Comparison of ENCODE assay signal across 12 cellular contexts in the genomic region with DNA sequence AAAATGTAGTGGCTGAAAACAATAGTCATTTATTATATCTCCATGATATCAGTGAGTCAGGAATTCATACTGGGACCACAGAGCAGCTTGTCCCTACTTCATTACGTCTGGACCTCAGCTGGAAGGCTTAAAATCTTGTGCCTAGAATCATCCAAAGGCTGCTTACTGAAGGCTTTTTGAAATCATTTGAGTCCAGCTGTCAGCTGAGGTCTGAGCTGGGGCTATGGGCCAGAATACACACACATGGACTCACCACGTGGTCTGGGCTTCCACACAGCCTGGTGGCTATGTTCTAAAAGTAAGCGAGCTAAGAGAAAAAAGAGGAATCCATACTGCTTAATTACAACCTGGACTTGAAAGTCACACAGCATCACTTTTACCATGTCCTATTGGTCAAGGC.
DNase-seq lines count a peak whose midpoint lies in the region; ATAC-seq, FAIRE-seq and TF ChIP-seq lines count a peak whose summit lies in the region.
"Had no signal": no experiment of that assay in that cellular context is flagged by ENCODE, and none has a peak within 500 bp of the region (broad histone marks: within the 10 kb centered on the region; RNA-seq: fewer than 3 reads in every experiment).

No MANE protein-coding gene starts in this region.

- peaks cover 10% of the 10 kb centered on the region for H3K4me1 Mint-ChIP-seq in chondrocyte (ENCODE audit: low read depth)
- no peaks in the 10 kb centered on the region for H3K4me1 Mint-ChIP-seq in natural killer cell treated with Interleukin-12 subunit alpha and Interleukin-12 subunit beta and Interleukin-15 and Interleukin-18, amount 100 ng/mL, for 72 hours (ENCODE audit: low read depth in 2 of 2)
- no peaks in the 10 kb centered on the region for H3K4me1 Mint-ChIP-seq in natural killer cell
- H3K4me1 Mint-ChIP-seq: activated B cell treated with CpG ODN at 0.5 μM for 24 hours had no signal

- peak; percentile 34 for DNase-seq in NCI-H69 (lab: John Stamatoyannopoulos, UW)
- DNase-seq in chondrocyte (ENCODE audit: low spot score), result no peak
- DNase-seq in iris pigment epithelial cell (ENCODE audit: low read depth), result peak; percentile 82
- peak; percentile 69 for DNase-seq in testis
- no peak for DNase-seq in GM19239 (ENCODE audit: insufficient read length, low spot score)
- no peak for DNase-seq in natural killer cell treated with Interleukin-12 subunit alpha and Interleukin-12 subunit beta and Interleukin-15 and Interleukin-18, amount 100 ng/mL, for 72 hours (ENCODE audit: low spot score)
- DNase-seq in natural killer cell, result no peak
- DNase-seq: activated B cell treated with CpG ODN at 0.5 μM for 24 hours; CD4-positive, alpha-beta T cell; mesendoderm; NCI-H146; NCI-H526 had no signal

- 50 to 57% methylated on average over 3 of the region's 3 CpGs for WGBS in testis, 2 donors

- no peak for FAIRE-seq in GM19239 (lab: Jason Lieb, UNC)

- H3K27me3 Mint-ChIP-seq in chondrocyte (ENCODE audit: low read depth) (no peaks in the 10 kb centered on the region), natural killer cell (ENCODE audit: low read depth in 2 of 2) (peaks cover 0 to 7% of the 10 kb centered on the region in 2 donors)
- H3K27me3 Mint-ChIP-seq in natural killer cell treated with Interleukin-12 subunit alpha and Interleukin-12 subunit beta and Interleukin-15 and Interleukin-18, amount 100 ng/mL, for 72 hours, result peaks cover 7 to 19% of the 10 kb centered on the region in 2 donors
- H3K27me3 Mint-ChIP-seq: CD4-positive, alpha-beta T cell had no signal

- no peaks in the 10 kb centered on the region for H3K27me3 ChIP-seq in testis

- TF ChIP-seq CTCF in chondrocyte (IDR thresholded peaks at IDR 0.05) (no peak), testis (IDR thresholded peaks at IDR 0.05) (no peak), natural killer cell (IDR thresholded peaks at IDR 0.05) (no peak)

- H3K9me3 ChIP-seq in testis, result no peaks in the 10 kb centered on the region

- H3K27ac Mint-ChIP-seq in chondrocyte (ENCODE audit: unreplicated experiment) (peak overlapping the region; percentile 54), natural killer cell (no peak overlapping the region)
- H3K27ac Mint-ChIP-seq in natural killer cell treated with Interleukin-12 subunit alpha and Interleukin-12 subunit beta and Interleukin-15 and Interleukin-18, amount 100 ng/mL, for 72 hours, result no peak overlapping the region
- H3K27ac Mint-ChIP-seq: activated B cell treated with CpG ODN at 0.5 μM for 24 hours; CD4-positive, alpha-beta T cell had no signal

- H3K4me3 ChIP-seq in testis, result no peak overlapping the region

- H3K36me3 Mint-ChIP-seq in chondrocyte (ENCODE audit: low read depth), result no peaks in the 10 kb centered on the region
- H3K36me3 Mint-ChIP-seq in natural killer cell treated with Interleukin-12 subunit alpha and Interleukin-12 subunit beta and Interleukin-15 and Interleukin-18, amount 100 ng/mL, for 72 hours, result no peaks in the 10 kb centered on the region
- no peaks in the 10 kb centered on the region for H3K36me3 Mint-ChIP-seq in natural killer cell

- H3K27ac ChIP-seq in testis, result no peak overlapping the region

- no peak for ATAC-seq in natural killer cell treated with Interleukin-12 subunit alpha and Interleukin-12 subunit beta and Interleukin-15 and Interleukin-18, amount 100 ng/mL, for 72 hours
- ATAC-seq in natural killer cell, result no peak

- H3K4me3 Mint-ChIP-seq in chondrocyte (ENCODE audit: unreplicated experiment) (no peak overlapping the region), natural killer cell (no peak overlapping the region)
- H3K4me3 Mint-ChIP-seq in natural killer cell treated with Interleukin-12 subunit alpha and Interleukin-12 subunit beta and Interleukin-15 and Interleukin-18, amount 100 ng/mL, for 72 hours, result no peak overlapping the region
- H3K4me3 Mint-ChIP-seq: activated B cell treated with CpG ODN at 0.5 μM for 24 hours; CD4-positive, alpha-beta T cell had no signal

- intact Hi-C loops in testis (cut with DNase I; ENCODE audit: low total_unique reads), result no loop called here
- intact Hi-C loops in natural killer cell (cut with micrococcal nuclease), result no loop called here

- no peaks in the 10 kb centered on the region for H3K36me3 ChIP-seq in testis (ENCODE audit: low read depth, missing control alignments)

- no peaks in the 10 kb centered on the region for H3K4me1 ChIP-seq in testis

- no peaks in the 10 kb centered on the region for H3K9me3 Mint-ChIP-seq in chondrocyte (ENCODE audit: low read depth)
- H3K9me3 Mint-ChIP-seq in natural killer cell treated with Interleukin-12 subunit alpha and Interleukin-12 subunit beta and Interleukin-15 and Interleukin-18, amount 100 ng/mL, for 72 hours, result no peaks in the 10 kb centered on the region
- no peaks in the 10 kb centered on the region for H3K9me3 Mint-ChIP-seq in natural killer cell
- H3K9me3 Mint-ChIP-seq: CD4-positive, alpha-beta T cell had no signal

- TF ChIP-seq POLR2A in testis (IDR thresholded peaks at IDR 0.05), result no peak

Comparison
In these comparisons a context has a peak if more than half of its experiments do, and no peak if none do; other contexts are left out.
1. DNase-seq: peak in NCI-H69 (single experiment), iris pigment epithelial cell (single experiment) and testis (single experiment); none in chondrocyte (single experiment), GM19239 (single experiment), natural killer cell treated with Interleukin-12 subunit alpha and Interleukin-12 subunit beta and Interleukin-15 and Interleukin-18, amount 100 ng/mL, for 72 hours (single experiment) and natural killer cell (single experiment).